1 cellular context compared by ENCODE assay signal in the genomic region with DNA sequence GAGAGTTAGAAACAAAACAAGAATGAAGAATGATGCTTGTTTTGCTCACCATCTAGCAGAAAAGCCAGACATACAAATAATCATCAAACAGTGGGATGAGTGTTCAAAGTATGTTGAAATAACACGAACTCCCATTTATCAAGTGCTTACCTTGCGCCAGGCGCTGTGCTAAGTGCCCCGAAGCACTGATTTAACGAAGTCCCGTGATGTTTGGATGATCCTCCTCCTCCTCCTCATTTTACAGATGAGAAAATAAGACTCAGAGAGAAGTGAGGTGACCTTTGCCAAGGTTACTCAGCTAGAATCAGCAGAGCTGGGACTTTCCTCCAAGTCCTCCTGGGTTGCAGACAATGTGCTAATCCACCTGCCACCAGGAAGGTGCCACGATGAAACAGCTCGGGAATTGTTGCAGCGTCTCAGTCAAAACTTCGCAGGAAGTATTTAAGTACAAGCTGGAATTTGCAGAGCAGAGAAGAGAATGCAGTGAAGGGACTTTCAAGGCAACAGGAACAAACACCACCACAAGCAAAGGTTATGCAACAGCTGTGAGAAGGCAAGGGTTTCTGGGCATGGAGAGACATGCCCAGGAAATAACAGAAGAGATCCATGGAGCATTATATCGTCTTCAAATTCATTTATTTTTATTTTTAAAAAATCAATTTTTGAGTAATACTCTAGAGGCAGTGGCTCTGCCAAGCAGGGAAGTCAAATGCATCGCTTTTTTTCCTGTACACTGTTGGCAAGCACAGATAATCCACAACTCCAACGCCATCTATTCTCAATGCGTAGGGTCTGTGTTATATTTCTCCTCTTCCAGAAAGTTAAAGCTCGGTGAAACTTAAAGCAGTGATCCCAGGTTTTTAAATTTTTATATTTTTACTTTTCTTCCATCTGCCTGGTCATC.
TF ChIP-seq lines count a peak whose summit lies in the region.

No MANE protein-coding gene starts in this region.

TF ChIP-seq in HepG2, 621 proteins besides CTCF, POLR2A, EP300 and RAD21 (continued from another document and continues in another):
- TF ChIP-seq, protein P1, sequence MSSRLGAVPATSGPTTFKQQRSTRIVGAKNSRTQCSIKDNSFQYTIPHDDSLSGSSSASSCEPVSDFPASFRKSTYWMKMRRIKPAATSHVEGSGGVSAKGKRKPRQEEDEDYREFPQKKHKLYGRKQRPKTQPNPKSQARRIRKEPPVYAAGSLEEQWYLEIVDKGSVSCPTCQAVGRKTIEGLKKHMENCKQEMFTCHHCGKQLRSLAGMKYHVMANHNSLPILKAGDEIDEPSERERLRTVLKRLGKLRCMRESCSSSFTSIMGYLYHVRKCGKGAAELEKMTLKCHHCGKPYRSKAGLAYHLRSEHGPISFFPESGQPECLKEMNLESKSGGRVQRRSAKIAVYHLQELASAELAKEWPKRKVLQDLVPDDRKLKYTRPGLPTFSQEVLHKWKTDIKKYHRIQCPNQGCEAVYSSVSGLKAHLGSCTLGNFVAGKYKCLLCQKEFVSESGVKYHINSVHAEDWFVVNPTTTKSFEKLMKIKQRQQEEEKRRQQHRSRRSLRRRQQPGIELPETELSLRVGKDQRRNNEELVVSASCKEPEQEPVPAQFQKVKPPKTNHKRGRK (CRISPR knock-in tag; IDR thresholded peaks at IDR 0.05) = no peak
- TF ChIP-seq ZFP90 (CRISPR knock-in tag; IDR thresholded peaks at IDR 0.05; ENCODE audit: borderline replicate concordance) (no peak), ZNF333 (CRISPR knock-in tag; IDR thresholded peaks at IDR 0.05; ENCODE audit: borderline replicate concordance) (0 out of 2 replicates have a peak, but pooled peaks have one; percentile 57), ZNF550 (CRISPR knock-in tag; IDR thresholded peaks at IDR 0.05; ENCODE audit: borderline replicate concordance) (no peak), ZZZ3 (CRISPR knock-in tag; IDR thresholded peaks at IDR 0.05; ENCODE audit: borderline replicate concordance) (0 out of 2 replicates have a peak, but pooled peaks have one; percentile 25), ZNF547 (CRISPR knock-in tag; IDR thresholded peaks at IDR 0.05) (no peak), ZNF878 (CRISPR knock-in tag; IDR thresholded peaks at IDR 0.05) (peak; percentile 49; the same call in 1 of the 2 replicates), ZNF138 (CRISPR knock-in tag; IDR thresholded peaks at IDR 0.05; ENCODE audit: low read depth) (no peak), ZNF619 (CRISPR knock-in tag; IDR thresholded peaks at IDR 0.05) (no peak), NR2F6 (IDR thresholded peaks at IDR 0.05) (peak; percentile 68), NR2F6 (CRISPR knock-in tag; IDR thresholded peaks at IDR 0.05) (peak; percentile 72), ZNF775 (CRISPR knock-in tag; IDR thresholded peaks at IDR 0.05; ENCODE audit: borderline replicate concordance) (no peak), PRMT3 (CRISPR knock-in tag; IDR thresholded peaks at IDR 0.05; ENCODE audit: borderline replicate concordance, low read depth) (no peak), NFYB (CRISPR knock-in tag; IDR thresholded peaks at IDR 0.05) (no peak), TRIM24 (CRISPR knock-in tag; IDR thresholded peaks at IDR 0.05) (no peak), JUNB (CRISPR knock-in tag; IDR thresholded peaks at IDR 0.05; ENCODE audit: borderline replicate concordance) (no peak), ZNF496 (CRISPR knock-in tag; IDR thresholded peaks at IDR 0.05; ENCODE audit: insufficient replicate concordance) (no peak), ZNF251 (CRISPR knock-in tag; IDR thresholded peaks at IDR 0.05) (no peak), SALL2 (CRISPR knock-in tag; IDR thresholded peaks at IDR 0.05) (no peak), SIN3A (IDR thresholded peaks at IDR 0.05; ENCODE audit: borderline replicate concordance, low read depth, low read length) (no peak), ZNF616 (CRISPR knock-in tag; IDR thresholded peaks at IDR 0.05; ENCODE audit: low read depth) (no peak), ZNF10 (CRISPR knock-in tag; IDR thresholded peaks at IDR 0.05; ENCODE audit: borderline replicate concordance, low read depth) (no peak), ZNF615 (CRISPR knock-in tag; IDR thresholded peaks at IDR 0.05; ENCODE audit: borderline replicate concordance) (0 out of 2 replicates have a peak, but pooled peaks have one; percentile 50), FOXP1 (IDR thresholded peaks at IDR 0.05) (peak; percentile 21; the same call in 1 of the 2 replicates), FOXP1 (CRISPR knock-in tag; IDR thresholded peaks at IDR 0.05) (peak; percentile 92), RBFOX2 (IDR thresholded peaks at IDR 0.05; ENCODE audit: low read depth, low read length) (no peak), MIXL1 (CRISPR knock-in tag; IDR thresholded peaks at IDR 0.05) (peak; percentile 77), ZNF672 (CRISPR knock-in tag; IDR thresholded peaks at IDR 0.05) (no peak), THYN1 (CRISPR knock-in tag; IDR thresholded peaks at IDR 0.05; ENCODE audit: borderline replicate concordance, low read depth) (peak; percentile 86; the same call in 1 of the 2 replicates), SP1 (IDR thresholded peaks at IDR 0.05) (no peak), SP1 (CRISPR knock-in tag; IDR thresholded peaks at IDR 0.05) (no peak), REXO4 (CRISPR knock-in tag; IDR thresholded peaks at IDR 0.05; ENCODE audit: borderline replicate concordance) (no peak), ZMYM3 (CRISPR knock-in tag; IDR thresholded peaks at IDR 0.05) (peak; percentile 57), ZNF225 (CRISPR knock-in tag; IDR thresholded peaks at IDR 0.05) (no peak), CBX2 (IDR thresholded peaks at IDR 0.05; ENCODE audit: low read depth, low read length) (no peak), CBX2 (CRISPR knock-in tag; IDR thresholded peaks at IDR 0.05; ENCODE audit: low read depth) (no peak), CBX1 (IDR thresholded peaks at IDR 0.05; ENCODE audit: low read depth) (no peak), TSC22D2 (CRISPR knock-in tag; IDR thresholded peaks at IDR 0.05; ENCODE audit: borderline replicate concordance) (no peak), ZNF749 (CRISPR knock-in tag; IDR thresholded peaks at IDR 0.05; ENCODE audit: borderline replicate concordance) (no peak; the same call in 1 of the 2 replicates)
- TF ChIP-seq, protein P2, sequence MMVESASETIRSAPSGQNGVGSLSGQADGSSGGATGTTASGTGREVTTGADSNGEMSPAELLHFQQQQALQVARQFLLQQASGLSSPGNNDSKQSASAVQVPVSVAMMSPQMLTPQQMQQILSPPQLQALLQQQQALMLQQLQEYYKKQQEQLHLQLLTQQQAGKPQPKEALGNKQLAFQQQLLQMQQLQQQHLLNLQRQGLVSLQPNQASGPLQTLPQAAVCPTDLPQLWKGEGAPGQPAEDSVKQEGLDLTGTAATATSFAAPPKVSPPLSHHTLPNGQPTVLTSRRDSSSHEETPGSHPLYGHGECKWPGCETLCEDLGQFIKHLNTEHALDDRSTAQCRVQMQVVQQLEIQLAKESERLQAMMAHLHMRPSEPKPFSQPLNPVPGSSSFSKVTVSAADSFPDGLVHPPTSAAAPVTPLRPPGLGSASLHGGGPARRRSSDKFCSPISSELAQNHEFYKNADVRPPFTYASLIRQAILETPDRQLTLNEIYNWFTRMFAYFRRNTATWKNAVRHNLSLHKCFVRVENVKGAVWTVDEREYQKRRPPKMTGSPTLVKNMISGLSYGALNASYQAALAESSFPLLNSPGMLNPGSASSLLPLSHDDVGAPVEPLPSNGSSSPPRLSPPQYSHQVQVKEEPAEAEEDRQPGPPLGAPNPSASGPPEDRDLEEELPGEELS (CRISPR knock-in tag; IDR thresholded peaks at IDR 0.05) = peak; percentile 95
- TF ChIP-seq, protein P3, sequence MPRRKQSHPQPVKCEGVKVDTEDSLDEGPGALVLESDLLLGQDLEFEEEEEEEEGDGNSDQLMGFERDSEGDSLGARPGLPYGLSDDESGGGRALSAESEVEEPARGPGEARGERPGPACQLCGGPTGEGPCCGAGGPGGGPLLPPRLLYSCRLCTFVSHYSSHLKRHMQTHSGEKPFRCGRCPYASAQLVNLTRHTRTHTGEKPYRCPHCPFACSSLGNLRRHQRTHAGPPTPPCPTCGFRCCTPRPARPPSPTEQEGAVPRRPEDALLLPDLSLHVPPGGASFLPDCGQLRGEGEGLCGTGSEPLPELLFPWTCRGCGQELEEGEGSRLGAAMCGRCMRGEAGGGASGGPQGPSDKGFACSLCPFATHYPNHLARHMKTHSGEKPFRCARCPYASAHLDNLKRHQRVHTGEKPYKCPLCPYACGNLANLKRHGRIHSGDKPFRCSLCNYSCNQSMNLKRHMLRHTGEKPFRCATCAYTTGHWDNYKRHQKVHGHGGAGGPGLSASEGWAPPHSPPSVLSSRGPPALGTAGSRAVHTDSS (CRISPR knock-in tag; conservative IDR thresholded peaks at IDR 0.05) = no peak
- TF ChIP-seq, protein P4, sequence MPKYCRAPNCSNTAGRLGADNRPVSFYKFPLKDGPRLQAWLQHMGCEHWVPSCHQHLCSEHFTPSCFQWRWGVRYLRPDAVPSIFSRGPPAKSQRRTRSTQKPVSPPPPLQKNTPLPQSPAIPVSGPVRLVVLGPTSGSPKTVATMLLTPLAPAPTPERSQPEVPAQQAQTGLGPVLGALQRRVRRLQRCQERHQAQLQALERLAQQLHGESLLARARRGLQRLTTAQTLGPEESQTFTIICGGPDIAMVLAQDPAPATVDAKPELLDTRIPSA (CRISPR knock-in tag; IDR thresholded peaks at IDR 0.05; ENCODE audit: borderline replicate concordance) = no peak
- TF ChIP-seq, protein P5, sequence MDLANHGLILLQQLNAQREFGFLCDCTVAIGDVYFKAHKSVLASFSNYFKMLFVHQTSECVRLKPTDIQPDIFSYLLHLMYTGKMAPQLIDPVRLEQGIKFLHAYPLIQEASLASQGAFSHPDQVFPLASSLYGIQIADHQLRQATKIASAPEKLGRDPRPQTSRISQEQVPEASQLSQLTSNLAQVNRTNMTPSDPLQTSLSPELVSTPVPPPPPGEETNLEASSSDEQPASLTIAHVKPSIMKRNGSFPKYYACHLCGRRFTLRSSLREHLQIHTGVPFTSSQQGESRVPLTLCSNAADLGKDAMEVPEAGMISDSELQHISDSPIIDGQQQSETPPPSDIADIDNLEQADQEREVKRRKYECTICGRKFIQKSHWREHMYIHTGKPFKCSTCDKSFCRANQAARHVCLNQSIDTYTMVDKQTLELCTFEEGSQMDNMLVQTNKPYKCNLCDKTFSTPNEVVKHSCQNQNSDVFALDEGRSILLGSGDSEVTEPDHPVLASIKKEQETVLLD (CRISPR knock-in tag; IDR thresholded peaks at IDR 0.05; ENCODE audit: low read depth) = peak; percentile 54; the same call in 1 of the 2 replicates
- TF ChIP-seq, protein P6, sequence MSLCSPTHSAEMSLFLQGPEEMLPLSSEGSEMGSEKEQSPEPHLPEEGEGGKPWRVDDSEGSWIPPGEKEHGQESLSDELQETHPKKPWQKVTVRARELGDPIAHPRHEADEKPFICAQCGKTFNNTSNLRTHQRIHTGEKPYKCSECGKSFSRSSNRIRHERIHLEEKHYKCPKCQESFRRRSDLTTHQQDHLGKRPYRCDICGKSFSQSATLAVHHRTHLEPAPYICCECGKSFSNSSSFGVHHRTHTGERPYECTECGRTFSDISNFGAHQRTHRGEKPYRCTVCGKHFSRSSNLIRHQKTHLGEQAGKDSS (CRISPR knock-in tag; IDR thresholded peaks at IDR 0.05; ENCODE audit: borderline replicate concordance, low read depth) = peak; percentile 63; the same call in 1 of the 2 replicates
- TF ChIP-seq, protein P7, sequence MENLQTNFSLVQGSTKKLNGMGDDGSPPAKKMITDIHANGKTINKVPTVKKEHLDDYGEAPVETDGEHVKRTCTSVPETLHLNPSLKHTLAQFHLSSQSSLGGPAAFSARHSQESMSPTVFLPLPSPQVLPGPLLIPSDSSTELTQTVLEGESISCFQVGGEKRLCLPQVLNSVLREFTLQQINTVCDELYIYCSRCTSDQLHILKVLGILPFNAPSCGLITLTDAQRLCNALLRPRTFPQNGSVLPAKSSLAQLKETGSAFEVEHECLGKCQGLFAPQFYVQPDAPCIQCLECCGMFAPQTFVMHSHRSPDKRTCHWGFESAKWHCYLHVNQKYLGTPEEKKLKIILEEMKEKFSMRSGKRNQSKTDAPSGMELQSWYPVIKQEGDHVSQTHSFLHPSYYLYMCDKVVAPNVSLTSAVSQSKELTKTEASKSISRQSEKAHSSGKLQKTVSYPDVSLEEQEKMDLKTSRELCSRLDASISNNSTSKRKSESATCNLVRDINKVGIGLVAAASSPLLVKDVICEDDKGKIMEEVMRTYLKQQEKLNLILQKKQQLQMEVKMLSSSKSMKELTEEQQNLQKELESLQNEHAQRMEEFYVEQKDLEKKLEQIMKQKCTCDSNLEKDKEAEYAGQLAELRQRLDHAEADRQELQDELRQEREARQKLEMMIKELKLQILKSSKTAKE (CRISPR knock-in tag; IDR thresholded peaks at IDR 0.05; ENCODE audit: borderline replicate concordance) = peak; percentile 68
- TF ChIP-seq, protein P8, sequence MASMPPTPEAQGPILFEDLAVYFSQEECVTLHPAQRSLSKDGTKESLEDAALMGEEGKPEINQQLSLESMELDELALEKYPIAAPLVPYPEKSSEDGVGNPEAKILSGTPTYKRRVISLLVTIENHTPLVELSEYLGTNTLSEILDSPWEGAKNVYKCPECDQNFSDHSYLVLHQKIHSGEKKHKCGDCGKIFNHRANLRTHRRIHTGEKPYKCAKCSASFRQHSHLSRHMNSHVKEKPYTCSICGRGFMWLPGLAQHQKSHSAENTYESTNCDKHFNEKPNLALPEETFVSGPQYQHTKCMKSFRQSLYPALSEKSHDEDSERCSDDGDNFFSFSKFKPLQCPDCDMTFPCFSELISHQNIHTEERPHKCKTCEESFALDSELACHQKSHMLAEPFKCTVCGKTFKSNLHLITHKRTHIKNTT (CRISPR knock-in tag; IDR thresholded peaks at IDR 0.05) = no peak
- TF ChIP-seq, protein P9, sequence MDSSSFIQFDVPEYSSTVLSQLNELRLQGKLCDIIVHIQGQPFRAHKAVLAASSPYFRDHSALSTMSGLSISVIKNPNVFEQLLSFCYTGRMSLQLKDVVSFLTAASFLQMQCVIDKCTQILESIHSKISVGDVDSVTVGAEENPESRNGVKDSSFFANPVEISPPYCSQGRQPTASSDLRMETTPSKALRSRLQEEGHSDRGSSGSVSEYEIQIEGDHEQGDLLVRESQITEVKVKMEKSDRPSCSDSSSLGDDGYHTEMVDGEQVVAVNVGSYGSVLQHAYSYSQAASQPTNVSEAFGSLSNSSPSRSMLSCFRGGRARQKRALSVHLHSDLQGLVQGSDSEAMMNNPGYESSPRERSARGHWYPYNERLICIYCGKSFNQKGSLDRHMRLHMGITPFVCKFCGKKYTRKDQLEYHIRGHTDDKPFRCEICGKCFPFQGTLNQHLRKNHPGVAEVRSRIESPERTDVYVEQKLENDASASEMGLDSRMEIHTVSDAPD (CRISPR knock-in tag; IDR thresholded peaks at IDR 0.05) = peak; percentile 64; the same call in 1 of the 2 replicates
- TF ChIP-seq, protein P10, sequence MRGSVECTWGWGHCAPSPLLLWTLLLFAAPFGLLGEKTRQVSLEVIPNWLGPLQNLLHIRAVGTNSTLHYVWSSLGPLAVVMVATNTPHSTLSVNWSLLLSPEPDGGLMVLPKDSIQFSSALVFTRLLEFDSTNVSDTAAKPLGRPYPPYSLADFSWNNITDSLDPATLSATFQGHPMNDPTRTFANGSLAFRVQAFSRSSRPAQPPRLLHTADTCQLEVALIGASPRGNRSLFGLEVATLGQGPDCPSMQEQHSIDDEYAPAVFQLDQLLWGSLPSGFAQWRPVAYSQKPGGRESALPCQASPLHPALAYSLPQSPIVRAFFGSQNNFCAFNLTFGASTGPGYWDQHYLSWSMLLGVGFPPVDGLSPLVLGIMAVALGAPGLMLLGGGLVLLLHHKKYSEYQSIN (CRISPR knock-in tag; IDR thresholded peaks at IDR 0.05; ENCODE audit: borderline replicate concordance) = no peak
- TF ChIP-seq, protein P11, sequence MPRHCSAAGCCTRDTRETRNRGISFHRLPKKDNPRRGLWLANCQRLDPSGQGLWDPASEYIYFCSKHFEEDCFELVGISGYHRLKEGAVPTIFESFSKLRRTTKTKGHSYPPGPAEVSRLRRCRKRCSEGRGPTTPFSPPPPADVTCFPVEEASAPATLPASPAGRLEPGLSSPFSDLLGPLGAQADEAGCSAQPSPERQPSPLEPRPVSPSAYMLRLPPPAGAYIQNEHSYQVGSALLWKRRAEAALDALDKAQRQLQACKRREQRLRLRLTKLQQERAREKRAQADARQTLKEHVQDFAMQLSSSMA (CRISPR knock-in tag; IDR thresholded peaks at IDR 0.05) = no peak
